8 cellular contexts compared by ENCODE assay signal in genomic region chr17:18259621-18260331, GRCh38. TPM values are rescaled to one million over a fixed set of nuclear protein-coding genes. Genes with fewer than 3 reads are reported as not detected.
DNase-seq lines count a peak whose midpoint lies in the region; ATAC-seq and TF ChIP-seq lines count a peak whose summit lies in the region.

No MANE protein-coding gene starts in this region.

- peaks cover 37% of the 10 kb centered on the region for H3K4me1 ChIP-seq in effector memory CD4-positive, alpha-beta T cell (ENCODE audit: control insufficient read depth, insufficient read depth, low read length, poor library complexity, severe bottlenecking)
- peaks cover 32% of the 10 kb centered on the region for H3K4me1 ChIP-seq in osteoblast (ENCODE audit: insufficient read depth, low read length)

- peak overlapping the region; percentile 88 for H3K27ac ChIP-seq in effector memory CD4-positive, alpha-beta T cell (ENCODE audit: insufficient read depth, low read length, poor library complexity, severe bottlenecking)
- H3K27ac ChIP-seq in osteoblast (ENCODE audit: low read depth, low read length) = peak overlapping the region; percentile 82

- TF ChIP-seq CTCF in GM12875 (IDR thresholded peaks at IDR 0.05; ENCODE audit: borderline replicate concordance, insufficient read depth, low read depth, low read length) (no peak), NB4 (IDR thresholded peaks at IDR 0.05; ENCODE audit: low read depth, low read length) (no peak), osteoblast (IDR thresholded peaks at IDR 0.05; ENCODE audit: extremely low read depth, low read depth, low read length) (no peak)

- H3K4me2 ChIP-seq in osteoblast (ENCODE audit: insufficient read depth, low read length) = peak overlapping the region; percentile 93

- TF ChIP-seq POLR2A in NB4 (IDR thresholded peaks at IDR 0.05; ENCODE audit: extremely low read depth, insufficient read length) = no peak

- peaks cover 62% of the 10 kb centered on the region for H3K79me2 ChIP-seq in osteoblast (ENCODE audit: insufficient read depth, low read length)

- H3K9me3 ChIP-seq in effector memory CD4-positive, alpha-beta T cell (ENCODE audit: control insufficient read depth, low read length) = no peaks in the 10 kb centered on the region
- H3K9me3 ChIP-seq in osteoblast (ENCODE audit: low read depth, low read length) = no peaks in the 10 kb centered on the region

- H3K27me3 ChIP-seq in effector memory CD4-positive, alpha-beta T cell (replicated peaks; ENCODE audit: control insufficient read depth, insufficient read depth, low read length, poor library complexity, severe bottlenecking) = no peaks in the 10 kb centered on the region
- no peaks in the 10 kb centered on the region for H3K27me3 ChIP-seq in osteoblast (ENCODE audit: insufficient read depth, low read length)

- H3K36me3 ChIP-seq in effector memory CD4-positive, alpha-beta T cell (ENCODE audit: control insufficient read depth, insufficient read depth, low read length) = peaks cover 31% of the 10 kb centered on the region
- H3K36me3 ChIP-seq in osteoblast (ENCODE audit: insufficient read depth, low read length) = peaks cover 35% of the 10 kb centered on the region

- no peak for ATAC-seq in GM21390 (IDR thresholded peaks at IDR 0.05; ENCODE audit: unreplicated experiment)

- peak overlapping the region; percentile 35 for H3K4me3 ChIP-seq in GM12875 (ENCODE audit: low read depth, low read length)
- peak overlapping the region; percentile 67 for H3K4me3 ChIP-seq in NB4 (ENCODE audit: low read depth, low read length)
- H3K4me3 ChIP-seq in effector memory CD4-positive, alpha-beta T cell (ENCODE audit: insufficient read depth, low read depth, low read length, poor library complexity, severe bottlenecking) = peak overlapping the region; percentile 81
- H3K4me3 ChIP-seq in osteoblast (ENCODE audit: insufficient read depth, low read length) = peak overlapping the region; percentile 99

- H4K20me1 ChIP-seq in osteoblast (ENCODE audit: insufficient read depth, low read length) = peaks cover 36% of the 10 kb centered on the region

- H2AFZ ChIP-seq in osteoblast (ENCODE audit: low read length) = peak overlapping the region; percentile 75

- no peak for DNase-seq in NB4 (ENCODE audit: low read depth)
- no peak for DNase-seq in effector memory CD4-positive, alpha-beta T cell
- DNase-seq in osteoblast (ENCODE audit: insufficient read length, low spot score, missing footprints) = no peak
- DNase-seq in HUDEP-2 (lab: John Stamatoyannopoulos, UW; ENCODE audit: unreplicated experiment in 76 of 76) = no peak
- no peak for DNase-seq in NCI-H1092 treated with DMSO at 0.1 percent for 48 hours (lab: John Stamatoyannopoulos, UW)
- DNase-seq in DMS153 treated with DMSO at 0.1 percent for 48 hours (lab: John Stamatoyannopoulos, UW; ENCODE audit: unreplicated experiment) = no peak

RNA-seq across cellular contexts. Expression of gene MIEF2, which starts 0.7 kb away (rescaled TPM):
- 14.5 and 16.5 TPM in 2 replicates for total RNA-seq in osteoblast

RNA-seq across cellular contexts. Expression of gene FLII, which starts 1.2 kb away (rescaled TPM):
- 208 and 212 TPM in 2 replicates for total RNA-seq in osteoblast

RNA-seq across cellular contexts. Expression of gene LLGL1, which starts 34.3 kb away (rescaled TPM):
- 41.0 and 50.3 TPM in 2 replicates for total RNA-seq in osteoblast

RNA-seq across cellular contexts. Expression of gene TOP3A, which starts 55.0 kb away (rescaled TPM):
- total RNA-seq in osteoblast = 36.2 and 39.5 TPM in 2 replicates

RNA-seq across cellular contexts. Expression of gene SMCR8, which starts 55.3 kb away (rescaled TPM):
- total RNA-seq in osteoblast = 22.1 TPM in 2 replicates

Comparison
In these comparisons a context has a peak if more than half of its experiments do, and no peak if none do; other contexts are left out.
1. H3K4me3 ChIP-seq: peak in every context shown above with its lines; median percentile 99 in osteoblast; 81 in effector memory CD4-positive, alpha-beta T cell; 67 in NB4; 35 in GM12875.